Comparison of ENCODE assay signal across 8 cellular contexts in the genomic region with DNA sequence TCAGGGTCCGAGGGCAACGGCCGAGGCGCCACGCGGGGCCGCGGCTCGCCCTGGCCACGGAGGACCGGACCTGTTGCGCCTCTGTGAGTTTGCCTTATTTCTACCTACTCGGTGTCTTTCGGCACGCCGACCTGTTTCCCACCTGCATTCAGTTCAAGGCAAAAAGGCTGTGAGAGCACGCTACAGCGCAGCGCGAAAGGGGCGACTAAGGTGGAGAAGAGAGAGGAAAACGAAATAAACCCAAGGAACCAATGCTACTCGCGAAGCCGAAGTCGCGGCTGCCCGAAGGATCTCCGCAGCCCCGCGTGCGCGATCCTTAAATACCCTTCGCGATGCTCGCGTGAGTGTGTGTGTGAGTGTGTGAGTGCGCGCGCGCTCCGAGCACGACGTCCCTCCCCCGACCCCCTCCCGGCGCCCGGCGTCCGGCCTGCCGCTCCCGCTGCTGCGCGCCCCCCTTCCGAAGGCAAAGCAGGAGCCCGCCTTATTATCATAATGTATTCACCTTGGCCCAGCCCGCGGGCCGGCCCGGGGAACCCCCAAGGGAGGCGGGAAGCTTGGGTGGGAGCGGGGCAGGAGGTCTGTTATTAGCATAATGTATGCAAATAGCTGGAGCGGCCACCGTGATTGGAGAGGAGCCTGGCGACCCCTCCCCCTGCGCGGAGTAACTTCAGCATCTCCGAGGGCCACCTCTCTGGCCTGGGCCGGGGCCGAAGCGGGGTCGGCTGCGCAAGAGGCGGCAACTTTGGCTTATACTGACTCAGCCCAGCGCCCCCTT. TPM values are rescaled to one million over a fixed set of nuclear protein-coding genes. Genes with fewer than 3 reads are reported as not detected.
DNase-seq lines count a peak whose midpoint lies in the region; ATAC-seq and TF ChIP-seq lines count a peak whose summit lies in the region.

COL25A1 (minus strand) TSS at position 293 of the 775 bp plus-strand sequence.

- H3K36me3 ChIP-seq in CD4-positive, CD25-positive, alpha-beta regulatory T cell (ENCODE audit: control insufficient read depth, insufficient read depth, low read length): no peaks in the 10 kb centered on the region
- no peaks in the 10 kb centered on the region for H3K36me3 ChIP-seq in MG63
- no peaks in the 10 kb centered on the region for H3K36me3 ChIP-seq in endodermal cell (ENCODE audit: control insufficient read depth, insufficient read depth, low read length)
- H3K36me3 ChIP-seq in mesodermal cell (ENCODE audit: control insufficient read depth, insufficient read depth, low read length): no peaks in the 10 kb centered on the region

- peak; percentile 3 to 27 (median 17) for DNase-seq in CD4-positive, CD25-positive, alpha-beta regulatory T cell
- DNase-seq in MG63 (peak; percentile 26), endodermal cell (peak; percentile 97), cerebellar cortex (ENCODE audit: low spot score) (no peak)
- DNase-seq in activated CD8-positive, alpha-beta T cell treated with anti-CD3 and anti-CD28 coated beads, Interleukin-2, amount 10 ng/mL, durations not matched to agents 7 days and 5 days: peak; percentile 43
- DNase-seq in stimulated activated CD8-positive, alpha-beta memory T cell treated with anti-CD3 and anti-CD28 coated beads, Interleukin-7, amount 100 ng/mL, for 48 hours (ENCODE audit: extremely low read depth in 1 of 2, low read depth in 1 of 2): peak; percentile 22 to 31

- ATAC-seq in CD4-positive, CD25-positive, alpha-beta regulatory T cell (ENCODE audit: low read depth in 2 of 2): peak in 1 of 2 donors; percentile 50
- ATAC-seq in activated CD8-positive, alpha-beta T cell treated with anti-CD3 and anti-CD28 coated beads, Interleukin-2, amount 10 ng/mL, durations not matched to agents 7 days and 5 days: peak; percentile 70
- no peak for ATAC-seq in HG03135 (IDR thresholded peaks at IDR 0.05; ENCODE audit: unreplicated experiment)

- peak within 1 kb of the TSS; percentile 51 to 81 (median 64) for H3K4me3 Mint-ChIP-seq in CD4-positive, CD25-positive, alpha-beta regulatory T cell
- H3K4me3 Mint-ChIP-seq in activated CD8-positive, alpha-beta T cell treated with anti-CD3 and anti-CD28 coated beads, Interleukin-2, amount 10 ng/mL, durations not matched to agents 7 days and 5 days: peak within 1 kb of the TSS; percentile 55
- H3K4me3 Mint-ChIP-seq in endodermal cell: peak within 1 kb of the TSS; percentile 57

- H3K36me3 Mint-ChIP-seq in CD4-positive, CD25-positive, alpha-beta regulatory T cell: no peaks in the 10 kb centered on the region
- H3K36me3 Mint-ChIP-seq in activated CD8-positive, alpha-beta T cell treated with anti-CD3 and anti-CD28 coated beads, Interleukin-2, amount 10 ng/mL, durations not matched to agents 7 days and 5 days (ENCODE audit: low read depth): no peaks in the 10 kb centered on the region
- H3K36me3 Mint-ChIP-seq in endodermal cell (ENCODE audit: low read depth): no peaks in the 10 kb centered on the region

- peaks cover 10% of the 10 kb centered on the region for H3K4me1 ChIP-seq in CD4-positive, CD25-positive, alpha-beta regulatory T cell (ENCODE audit: control insufficient read depth, insufficient read depth, low read length, poor library complexity, severe bottlenecking)
- H3K4me1 ChIP-seq in endodermal cell (ENCODE audit: control insufficient read depth, insufficient read depth, low read length) (no peaks in the 10 kb centered on the region), mesodermal cell (ENCODE audit: control insufficient read depth, insufficient read depth, low read length, poor library complexity, severe bottlenecking) (no peaks in the 10 kb centered on the region)

- 0 to 1% methylated on average over 15 to 75 of the region's 75 CpGs for WGBS in endodermal cell (ENCODE audit: insufficient coverage in 1 of 2, insufficient read length in 1 of 2), 2 experiments
- 0 to 3% methylated on average over 28 to 42 of the region's 75 CpGs for WGBS in mesodermal cell (ENCODE audit: insufficient coverage in 2 of 2), 2 experiments

- no peaks in the 10 kb centered on the region for H3K9me3 ChIP-seq in CD4-positive, CD25-positive, alpha-beta regulatory T cell (ENCODE audit: control insufficient read depth in 2 of 2, low read length in 2 of 2)
- H3K9me3 ChIP-seq in MG63 (no peaks in the 10 kb centered on the region), endodermal cell (ENCODE audit: control insufficient read depth, low read length) (no peaks in the 10 kb centered on the region), mesodermal cell (ENCODE audit: control insufficient read depth, low read length) (no peaks in the 10 kb centered on the region)

- H3K27me3 Mint-ChIP-seq in CD4-positive, CD25-positive, alpha-beta regulatory T cell: peaks cover 56% of the 10 kb centered on the region
- peaks cover 65% of the 10 kb centered on the region for H3K27me3 Mint-ChIP-seq in activated CD8-positive, alpha-beta T cell treated with anti-CD3 and anti-CD28 coated beads, Interleukin-2, amount 10 ng/mL, durations not matched to agents 7 days and 5 days (ENCODE audit: low read depth)
- H3K27me3 Mint-ChIP-seq in endodermal cell (ENCODE audit: insufficient read depth): peaks cover 36% of the 10 kb centered on the region

- no peak for TF ChIP-seq CTCF in endodermal cell (conservative IDR thresholded peaks at IDR 0.05)

- H3K9me3 Mint-ChIP-seq in CD4-positive, CD25-positive, alpha-beta regulatory T cell: no peaks in the 10 kb centered on the region
- H3K9me3 Mint-ChIP-seq in activated CD8-positive, alpha-beta T cell treated with anti-CD3 and anti-CD28 coated beads, Interleukin-2, amount 10 ng/mL, durations not matched to agents 7 days and 5 days (ENCODE audit: insufficient read depth): no peaks in the 10 kb centered on the region
- no peaks in the 10 kb centered on the region for H3K9me3 Mint-ChIP-seq in endodermal cell

- H3K27me3 ChIP-seq in CD4-positive, CD25-positive, alpha-beta regulatory T cell (ENCODE audit: control insufficient read depth, insufficient read depth, low read length): peaks cover 44% of the 10 kb centered on the region
- peaks cover 21% of the 10 kb centered on the region for H3K27me3 ChIP-seq in MG63
- H3K27me3 ChIP-seq in endodermal cell (ENCODE audit: control insufficient read depth, insufficient read depth, low read length, poor library complexity, severe bottlenecking): peaks cover 35% of the 10 kb centered on the region

- peak within 1 kb of the TSS in 1 of 3 donors; percentile 18 for H3K27ac Mint-ChIP-seq in CD4-positive, CD25-positive, alpha-beta regulatory T cell
- no peak within 1 kb of the TSS for H3K27ac Mint-ChIP-seq in activated CD8-positive, alpha-beta T cell treated with anti-CD3 and anti-CD28 coated beads, Interleukin-2, amount 10 ng/mL, durations not matched to agents 7 days and 5 days
- H3K27ac Mint-ChIP-seq in endodermal cell: peak within 1 kb of the TSS; percentile 3

- no peak within 1 kb of the TSS for H3K27ac ChIP-seq in CD4-positive, CD25-positive, alpha-beta regulatory T cell (ENCODE audit: insufficient read depth, low read length, poor library complexity, severe bottlenecking)
- H3K27ac ChIP-seq in endodermal cell (ENCODE audit: low read depth, low read length) (no peak within 1 kb of the TSS), mesodermal cell (ENCODE audit: low read depth, low read length, severe bottlenecking) (peak within 1 kb of the TSS; percentile 26)

- POLR2A ChIA-PET in activated CD8-positive, alpha-beta T cell treated with anti-CD3 and anti-CD28 coated beads, Interleukin-2, amount 10 ng/mL, durations not matched to agents 7 days and 5 days (lab: Charles Lee): no interaction called here

- peaks cover 0 to 15% (median 4%) of the 10 kb centered on the region in 4 donors for H3K4me1 Mint-ChIP-seq in CD4-positive, CD25-positive, alpha-beta regulatory T cell
- H3K4me1 Mint-ChIP-seq in activated CD8-positive, alpha-beta T cell treated with anti-CD3 and anti-CD28 coated beads, Interleukin-2, amount 10 ng/mL, durations not matched to agents 7 days and 5 days (ENCODE audit: low read depth): peaks cover 14% of the 10 kb centered on the region
- H3K4me1 Mint-ChIP-seq in endodermal cell: no peaks in the 10 kb centered on the region

- peak within 1 kb of the TSS; percentile 13 for H3K9ac ChIP-seq in endodermal cell (ENCODE audit: extremely low read depth, low read length, poor library complexity, severe bottlenecking)

- H3K4me3 ChIP-seq in CD4-positive, CD25-positive, alpha-beta regulatory T cell (ENCODE audit: low read depth, low read length): no peak within 1 kb of the TSS
- H3K4me3 ChIP-seq in MG63 (peak within 1 kb of the TSS; percentile 25), endodermal cell (ENCODE audit: low read length) (peak within 1 kb of the TSS; percentile 84), mesodermal cell (ENCODE audit: extremely low read depth, insufficient read depth, low read length, poor library complexity, severe bottlenecking) (peak within 1 kb of the TSS; percentile 64)

- CTCF ChIA-PET in activated CD8-positive, alpha-beta T cell treated with anti-CD3 and anti-CD28 coated beads, Interleukin-2, amount 10 ng/mL, durations not matched to agents 7 days and 5 days (lab: Charles Lee): no interaction called here

RNA-seq across cellular contexts. Expression of gene COL25A1, which starts in this region (rescaled TPM):
- not detected for total RNA-seq in CD4-positive, CD25-positive, alpha-beta regulatory T cell
- under 1 TPM in 1 of 4 donors, not detected in 3; 0.19 TPM for polyA plus RNA-seq in CD4-positive, CD25-positive, alpha-beta regulatory T cell
- total RNA-seq in MG63 (2014; rRNA removed; shearing (Covaris generic); ENCODE audit: low replicate concordance): not detected in 2 replicates
- total RNA-seq in activated CD8-positive, alpha-beta T cell treated with anti-CD3 and anti-CD28 coated beads, Interleukin-2, amount 10 ng/mL, durations not matched to agents 7 days and 5 days: not detected
- total RNA-seq in endodermal cell: 1 to 10 TPM; 4.0 to 6.2 TPM
- polyA plus RNA-seq in endodermal cell (2013, experiment 1 of 2): 4.5 TPM
- polyA plus RNA-seq in endodermal cell (2013, experiment 2 of 2): 6.3 TPM
- polyA plus RNA-seq in mesodermal cell (2013, experiment 1 of 2): 8.4 TPM
- polyA plus RNA-seq in mesodermal cell (2013, experiment 2 of 2): 5.2 TPM

Comparison
In these comparisons a context has a peak if more than half of its experiments do, and no peak if none do; other contexts are left out.
1. Peak in DNase-seq in CD4-positive, CD25-positive, alpha-beta regulatory T cell; RNA of the gene not detected or under 1 TPM.
2. Peak in DNase-seq and H3K4me3 ChIP-seq in MG63; RNA of the gene not detected or under 1 TPM.
3. Peak in DNase-seq and ATAC-seq in activated CD8-positive, alpha-beta T cell treated with anti-CD3 and anti-CD28 coated beads, Interleukin-2, amount 10 ng/mL, durations not matched to agents 7 days and 5 days; RNA of the gene not detected or under 1 TPM.